ENCODE assay signal across 8 cellular contexts in genomic region chr19:383922-384800, GRCh38. TPM values are rescaled to one million over a fixed set of nuclear protein-coding genes. Genes with fewer than 3 reads are reported as not detected.
A peak's percentile ranks its signal among the peaks of the same experiment; 100 is the strongest.
DNase-seq lines count a peak whose midpoint lies in the region; ATAC-seq and TF ChIP-seq lines count a peak whose summit lies in the region.
"Had no signal": no experiment of that assay in that cellular context is flagged by ENCODE, and none has a peak within 500 bp of the region (broad histone marks: within the 10 kb centered on the region; RNA-seq: fewer than 3 reads in every experiment).

No MANE protein-coding gene starts in this region.

- no peaks in the 10 kb centered on the region for H3K36me3 ChIP-seq in ascending aorta

- POLR2A ChIA-PET in HEK293T (lab: Yijun Ruan, JAX), result interaction anchor here (1.2 kb wide), 1 partner anchor 105 kb away, joined by 5 read pairs; no protein-coding TSS in a partner anchor

- peaks cover 15 to 26% of the 10 kb centered on the region in 2 donors for H3K4me1 Mint-ChIP-seq in stimulated activated naive B cell treated with anti-CD40 and anti-IgM and Interleukin-4, amounts not matched to agents 10 μg/mL and 1 μg/mL and 100 μg/mL, for 72 hours

- peaks cover 42 to 45% of the 10 kb centered on the region in 2 donors for H3K27me3 Mint-ChIP-seq in stimulated activated naive B cell treated with anti-CD40 and anti-IgM and Interleukin-4, amounts not matched to agents 10 μg/mL and 1 μg/mL and 100 μg/mL, for 72 hours

- no peaks in the 10 kb centered on the region for H3K27me3 ChIP-seq in ascending aorta

- H3K9me3 Mint-ChIP-seq in stimulated activated naive B cell treated with anti-CD40 and anti-IgM and Interleukin-4, amounts not matched to agents 10 μg/mL and 1 μg/mL and 100 μg/mL, for 72 hours, result peaks cover 10 to 12% of the 10 kb centered on the region in 2 donors

- H3K4me1 ChIP-seq in ascending aorta, result no peaks in the 10 kb centered on the region

- peak; percentile 41 to 61 for ATAC-seq in stimulated activated naive B cell treated with anti-CD40 and anti-IgM and Interleukin-4, amounts not matched to agents 10 μg/mL and 1 μg/mL and 100 μg/mL, for 72 hours (replicated peaks)
- no peak for ATAC-seq in HG03354 (IDR thresholded peaks at IDR 0.05; ENCODE audit: poor library complexity, severe bottlenecking, unreplicated experiment)

- intact Hi-C loops in ascending aorta (cut with DNase I), result no loop called here

- no peak overlapping the region for H3K27ac ChIP-seq in ascending aorta

- H3K4me3 ChIP-seq in ascending aorta, result no peak overlapping the region

- H3K36me3 Mint-ChIP-seq in stimulated activated naive B cell treated with anti-CD40 and anti-IgM and Interleukin-4, amounts not matched to agents 10 μg/mL and 1 μg/mL and 100 μg/mL, for 72 hours, result peaks cover 3 to 9% of the 10 kb centered on the region in 2 donors

- peak overlapping the region in 1 of 2 donors; percentile 36 for H3K4me3 Mint-ChIP-seq in stimulated activated naive B cell treated with anti-CD40 and anti-IgM and Interleukin-4, amounts not matched to agents 10 μg/mL and 1 μg/mL and 100 μg/mL, for 72 hours

- DNase-seq in HEK293T (ENCODE audit: extremely low spot score) (peak; percentile 57), ascending aorta (ENCODE audit: low spot score in 2 of 2) (peak in 1 of 2 donors; percentile 51), iPS-NIHi11 (ENCODE audit: low spot score) (peak; percentile 84), SIG-M5 (lab: John Stamatoyannopoulos, UW) (no peak), COR-L47 (lab: John Stamatoyannopoulos, UW) (no peak)
- DNase-seq in stimulated activated naive B cell treated with anti-CD40 and anti-IgM and Interleukin-4, amounts not matched to agents 10 μg/mL and 1 μg/mL and 100 μg/mL, for 72 hours, result no peak
- DNase-seq: stimulated activated CD4-positive, alpha-beta T cell treated with anti-CD3 and anti-CD28 coated beads, Interleukin-4, amount 100 ng/mL, for 1 hour had no signal

- peak overlapping the region; percentile 88 for H3K27ac Mint-ChIP-seq in stimulated activated naive B cell treated with anti-CD40 and anti-IgM and Interleukin-4, amounts not matched to agents 10 μg/mL and 1 μg/mL and 100 μg/mL, for 72 hours

- H3K9me3 ChIP-seq in ascending aorta, result no peaks in the 10 kb centered on the region

- TF ChIP-seq CTCF in ascending aorta (IDR thresholded peaks at IDR 0.05), result peak in 2 of 3 experiments; percentile 8 to 33

- CTCF ChIA-PET in HEK293T (lab: Yijun Ruan, JAX), result interaction anchor here (0.6 kb wide), 1 partner anchor 19 kb away, joined by 3 read pairs; no protein-coding TSS in a partner anchor

TF ChIP-seq in HEK293T, 16 proteins besides CTCF, POLR2A, EP300 and RAD21:
- peak; percentile 84 for TF ChIP-seq PKNOX1 (IDR thresholded peaks at IDR 0.05)
- TF ChIP-seq LEF1 (IDR thresholded peaks at IDR 0.05; ENCODE audit: borderline replicate concordance), result no peak

RNA-seq across cellular contexts. Expression of gene C2CD4C, which starts 24.8 kb away (rescaled TPM):
- total RNA-seq in ascending aorta, result 5.7 TPM

RNA-seq across cellular contexts. Expression of gene MIER2, which starts 39.6 kb away (rescaled TPM):
- total RNA-seq in ascending aorta, result 128 TPM

Comparison
In these comparisons a context has a peak if more than half of its experiments do, and no peak if none do; other contexts are left out.
1. DNase-seq: peak in HEK293T (single experiment) and iPS-NIHi11 (single experiment); none in stimulated activated naive B cell treated with anti-CD40 and anti-IgM and Interleukin-4, amounts not matched to agents 10 μg/mL and 1 μg/mL and 100 μg/mL, for 72 hours (single experiment), SIG-M5 (single experiment) and COR-L47 (single experiment).